ENCODE assay signal across 28 cellular contexts in the genomic region with DNA sequence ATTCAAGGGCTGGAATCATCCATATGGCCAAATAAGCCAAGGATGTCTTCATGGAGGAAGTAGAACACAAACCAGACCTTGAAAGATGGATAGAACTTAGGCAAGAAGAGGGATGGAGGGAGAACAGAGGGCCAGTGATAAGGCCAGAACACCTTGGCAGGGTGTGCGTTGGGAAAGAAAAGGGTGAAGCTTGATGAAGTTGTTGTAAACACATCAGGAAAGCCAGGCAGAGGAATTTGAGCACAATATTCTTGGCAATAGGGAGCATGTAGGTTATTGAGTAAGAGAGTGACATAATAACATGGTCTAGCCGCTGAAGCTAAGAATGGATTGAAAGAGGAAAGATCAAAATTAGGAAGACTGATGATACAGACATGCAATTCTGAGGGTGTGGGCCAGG. TPM values are rescaled to one million over a fixed set of nuclear protein-coding genes. Genes with fewer than 3 reads are reported as not detected.
"Had no signal": no experiment of that assay in that cellular context is flagged by ENCODE, and none has a peak within 500 bp of the region (broad histone marks: within the 10 kb centered on the region; RNA-seq: fewer than 3 reads in every experiment).

No MANE protein-coding gene starts in this region.

- H3K36me3 ChIP-seq: left ventricle myocardium inferior, lower lobe of right lung, ovary, right atrium auricular region, sigmoid colon, stomach, thoracic aorta, transverse colon had no signal

- H3K4me1 Mint-ChIP-seq: memory B cell, mesothelial cell of epicardium, neural crest cell had no signal

- H3K9me3 ChIP-seq: left ventricle myocardium inferior, lower lobe of right lung, ovary, right atrium auricular region, sigmoid colon, stomach, thoracic aorta, transverse colon had no signal

- H3K27ac ChIP-seq: foreskin keratinocyte, hepatocyte, left ventricle myocardium inferior, lower lobe of right lung, ovary, right atrium auricular region, sigmoid colon, skin epidermis, stomach, thoracic aorta, transverse colon had no signal

- H3K27ac Mint-ChIP-seq: endodermal cell, memory B cell, mesothelial cell of epicardium, natural killer cell had no signal

- ATAC-seq: foreskin keratinocyte, left cardiac atrium, lower lobe of right lung, natural killer cell had no signal

- H3K4me1 ChIP-seq: left ventricle myocardium inferior, lower lobe of right lung, right atrium auricular region, sigmoid colon, stomach, transverse colon had no signal

- H3K4me3 Mint-ChIP-seq: endodermal cell, memory B cell, mesothelial cell of epicardium, natural killer cell, neural crest cell had no signal

- DNase-seq: effector CD4-positive, alpha-beta T cell; foreskin keratinocyte; head of caudate nucleus; kidney; left cardiac atrium; left ventricle myocardium inferior; lower lobe of right lung; natural killer cell; ovary; sigmoid colon; stimulated activated CD4-positive, alpha-beta T cell treated with anti-CD3 and anti-CD28 coated beads, Interleukin-12 subunit alpha, Interleukin-12 subunit beta, amount 100 ng/mL, for 4 hours; stimulated activated naive CD4-positive, alpha-beta T cell; stomach; substantia nigra; transverse colon had no signal

- H3K9me3 Mint-ChIP-seq: endodermal cell, memory B cell, mesothelial cell of epicardium, natural killer cell, neural crest cell had no signal

- H3K36me3 Mint-ChIP-seq: memory B cell, mesothelial cell of epicardium, natural killer cell had no signal

- H3K4me3 ChIP-seq: hepatocyte, left ventricle myocardium inferior, lower lobe of right lung, ovary, right atrium auricular region, sigmoid colon, skin epidermis, stomach, thoracic aorta, transverse colon had no signal

- H3K27me3 ChIP-seq: foreskin keratinocyte, hepatocyte, ovary, right atrium auricular region, sigmoid colon, stomach, transverse colon had no signal

RNA-seq across cellular contexts. Expression of gene SLC14A2, which starts 40.9 kb away (rescaled TPM):
- total RNA-seq: dermis microvascular lymphatic vessel endothelial cell, endothelial cell of umbilical vein, foreskin keratinocyte, lower lobe of right lung, mucosa of gallbladder, myocyte, neural crest cell, transverse colon, ureter had no signal
- polyA plus RNA-seq: foreskin keratinocyte, stomach had no signal
